ENCODE assay signal across 7 cellular contexts in the genomic region with DNA sequence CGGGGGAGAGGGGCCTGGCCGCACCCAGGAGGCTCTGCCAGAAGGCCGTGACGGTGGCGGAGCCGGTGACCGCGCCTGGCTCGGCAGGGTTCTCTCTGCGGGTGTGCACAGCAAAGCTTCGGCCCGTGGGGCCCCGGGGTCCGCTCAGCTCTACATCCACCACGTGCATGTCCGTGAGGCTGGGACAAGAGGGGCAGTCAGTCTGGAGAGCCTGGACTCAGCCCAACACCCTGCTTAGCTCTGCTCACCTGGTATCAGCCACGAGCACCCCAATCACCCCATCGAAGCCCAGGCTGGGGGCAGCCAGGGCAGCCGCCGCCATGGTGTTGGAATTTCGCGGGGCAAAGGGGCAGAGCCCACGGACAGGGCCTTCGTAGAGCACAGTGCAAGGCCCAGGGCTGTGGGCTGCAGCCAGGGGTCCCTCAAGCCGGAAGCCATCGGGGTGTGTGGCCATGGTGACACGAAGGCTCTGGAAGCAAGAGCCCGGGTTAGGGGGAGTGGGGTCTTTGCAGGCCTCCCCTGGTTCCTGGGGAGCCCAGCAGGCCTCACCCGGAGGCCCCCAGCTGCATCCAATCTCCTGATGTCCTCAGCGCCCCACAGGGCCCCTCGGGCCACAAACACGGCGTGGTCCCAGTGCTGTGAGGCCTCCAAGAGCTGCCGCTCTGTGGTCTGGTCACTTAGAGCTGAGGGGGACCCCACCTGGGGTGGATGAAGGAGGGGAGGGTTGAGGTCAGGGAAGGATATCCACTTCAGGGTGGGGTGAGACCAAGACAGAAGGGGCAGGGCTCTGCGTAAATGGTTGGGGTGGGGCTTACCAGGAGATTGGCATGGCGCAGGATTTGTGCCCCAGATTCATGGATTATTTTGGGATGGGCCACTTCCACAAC. TPM values are rescaled to one million over a fixed set of nuclear protein-coding genes. Genes with fewer than 3 reads are reported as not detected.
DNase-seq lines count a peak whose midpoint lies in the region; ATAC-seq and TF ChIP-seq lines count a peak whose summit lies in the region.
"Had no signal": no experiment of that assay in that cellular context is flagged by ENCODE, and none has a peak within 500 bp of the region (broad histone marks: within the 10 kb centered on the region; RNA-seq: fewer than 3 reads in every experiment).

No MANE protein-coding gene starts in this region.

- peak overlapping the region; percentile 77 for H3K9ac ChIP-seq in Loucy (ENCODE audit: low read depth, low read length, poor library complexity, severe bottlenecking)

- H3K4me1 ChIP-seq in Loucy (ENCODE audit: insufficient read depth, low read length, poor library complexity, severe bottlenecking) (peaks cover 8% of the 10 kb centered on the region), psoas muscle (peaks cover 7% of the 10 kb centered on the region)

- TF ChIP-seq CTCF in Loucy (conservative IDR thresholded peaks at IDR 0.05; ENCODE audit: low read length) (no peak), psoas muscle (IDR thresholded peaks at IDR 0.05) (no peak)

- H3K27me3 ChIP-seq in Loucy (ENCODE audit: insufficient read depth, low read length, poor library complexity, severe bottlenecking) (no peaks in the 10 kb centered on the region), psoas muscle (ENCODE audit: insufficient read depth in 3 of 3, low read length in 2 of 3) (peaks cover 0 to 15% (median 1%) of the 10 kb centered on the region in 3 donors)

- no peaks in the 10 kb centered on the region for H3K36me3 ChIP-seq in Loucy (ENCODE audit: insufficient read depth, low read length)
- no peaks in the 10 kb centered on the region for H3K36me3 ChIP-seq in psoas muscle (ENCODE audit: insufficient read depth in 1 of 2, low read depth in 1 of 2)

- H3K9me3 ChIP-seq in Loucy (ENCODE audit: insufficient read depth, low read depth, low read length) (no peaks in the 10 kb centered on the region), psoas muscle (no peaks in the 10 kb centered on the region)

- intact Hi-C loops in psoas muscle (cut with DNase I), result loop anchor here in 1 of 2 donors (5.0 kb wide), 1 partner anchor 35 kb away; the partner anchor contains the start of genes EMC10 and GARIN5A

- H4K20me1 ChIP-seq in Loucy (ENCODE audit: insufficient read depth, low read length, poor library complexity, severe bottlenecking), result no peaks in the 10 kb centered on the region

- no peak for DNase-seq in psoas muscle
- DNase-seq in activated gamma-delta T cell treated with Interleukin-2 at 50 U/mL for 16 hours, result no peak
- DNase-seq in EL, result no peak
- DNase-seq in SHP77 treated with DMSO at 0.1 percent for 48 hours (lab: John Stamatoyannopoulos, UW), result no peak
- DNase-seq: NCI-H524 had no signal

- H3K4me2 ChIP-seq in Loucy (ENCODE audit: low read depth, low read length, poor library complexity, severe bottlenecking), result peak overlapping the region; percentile 65

- no peak overlapping the region for H2AFZ ChIP-seq in Loucy (ENCODE audit: low read length)

- peak overlapping the region; percentile 78 for H3K4me3 ChIP-seq in Loucy (ENCODE audit: low read length, poor library complexity, severe bottlenecking)
- H3K4me3 ChIP-seq in psoas muscle, result peak overlapping the region; percentile 88

- no peaks in the 10 kb centered on the region for H3F3A ChIP-seq in Loucy (ENCODE audit: low read depth)

- ATAC-seq in psoas muscle, result no peak

- H3K9me2 ChIP-seq in Loucy (replicated peaks; ENCODE audit: low read depth, low read length), result no peaks in the 10 kb centered on the region

- WGBS in psoas muscle, 3 donors, result 88 to 89% (median 88%) methylated on average over 36 of the region's 36 CpGs

- no peaks in the 10 kb centered on the region for H3K79me2 ChIP-seq in Loucy (ENCODE audit: insufficient read depth, low read length)

- H3K27ac ChIP-seq in cingulate gyrus (ENCODE audit: low read depth, low read length) (peak overlapping the region; percentile 97), psoas muscle (peak overlapping the region; percentile 80)

RNA-seq across cellular contexts. Expression of gene ASPDH, which starts 1.4 kb away (rescaled TPM):
- not detected for total RNA-seq in psoas muscle
- polyA plus RNA-seq in psoas muscle, result not detected

RNA-seq across cellular contexts. Expression of gene JOSD2, which starts 1.4 kb away (rescaled TPM):
- 10 to 100 TPM; 28.5 to 41.0 (median 37.4) TPM for total RNA-seq in psoas muscle
- polyA plus RNA-seq in psoas muscle, result 10 to 100 TPM; 51.9 to 87.2 (median 86.2) TPM

RNA-seq across cellular contexts. Expression of gene GARIN5A, which starts 35.7 kb away (rescaled TPM):
- total RNA-seq in psoas muscle, result 1 to 10 TPM; 1.2 to 5.3 (median 4.7) TPM
- 1 to 10 TPM; 1.3 to 2.7 (median 1.3) TPM for polyA plus RNA-seq in psoas muscle

RNA-seq across cellular contexts. Expression of gene EMC10, which starts 36.0 kb away (rescaled TPM):
- total RNA-seq in psoas muscle, result 10 to 100 TPM; 32.6 to 47.5 (median 43.3) TPM
- polyA plus RNA-seq in psoas muscle, result 10 to 100 TPM; 33.1 to 37.6 (median 34.2) TPM

RNA-seq across cellular contexts. Expression of gene LRRC4B, which starts 55.9 kb away (rescaled TPM):
- 1 to 10 TPM in 1 of 4 donors, under 1 TPM in 3; 0.19 to 1.0 (median 0.31) TPM for total RNA-seq in psoas muscle
- under 1 TPM; 0.04 to 0.47 (median 0.32) TPM for polyA plus RNA-seq in psoas muscle
